Comparison of ENCODE assay signal across 1 cellular context in genomic region chr2:168976034-168976654, GRCh38.
TF ChIP-seq lines count a peak whose summit lies in the region.

No MANE protein-coding gene starts in this region.

TF ChIP-seq in K562, 482 proteins besides CTCF, POLR2A, EP300 and RAD21 (continued from another document and continues in another):
- TF ChIP-seq IRF1 (CRISPR knock-in tag; IDR thresholded peaks at IDR 0.05; ENCODE audit: borderline replicate concordance) (peak; percentile 93), ZNF561 (CRISPR knock-in tag; conservative IDR thresholded peaks at IDR 0.05) (no peak), ZNF436 (CRISPR knock-in tag; IDR thresholded peaks at IDR 0.05) (no peak), BRD9 (IDR thresholded peaks at IDR 0.05; ENCODE audit: low read depth, partially characterized antibody) (peak; percentile 89), ZNF263 (CRISPR knock-in tag; IDR thresholded peaks at IDR 0.05; ENCODE audit: borderline replicate concordance) (peak; percentile 71; the same call in 1 of the 2 replicates), SMARCC2 (IDR thresholded peaks at IDR 0.05; ENCODE audit: low read depth) (peak; percentile 99), SP2 (IDR thresholded peaks at IDR 0.05; ENCODE audit: extremely low read depth, low read depth, low read length, poor library complexity, severe bottlenecking) (no peak), RCOR1 (IDR thresholded peaks at IDR 0.05; ENCODE audit: borderline replicate concordance in 1 of 2, low read depth in 2 of 2, low read length in 2 of 2) (peak; percentile 96 to 99), TAF1 (IDR thresholded peaks at IDR 0.05; ENCODE audit: control insufficient read depth, extremely low read depth, insufficient read depth, low read length, severe bottlenecking) (no peak), NR4A1 (CRISPR knock-in tag; IDR thresholded peaks at IDR 0.05) (no peak), NR4A1 (tag; IDR thresholded peaks at IDR 0.05) (peak; percentile 80), GTF2F1 (IDR thresholded peaks at IDR 0.05; ENCODE audit: low read depth, low read length) (no peak), ETV6 (IDR thresholded peaks at IDR 0.05; ENCODE audit: borderline replicate concordance in 1 of 2, low read depth in 2 of 2, low read length in 1 of 2) (peak in 1 of 2 experiments; percentile 46; a peak in 1 of 4 replicates), ETV6 (CRISPR knock-in tag; IDR thresholded peaks at IDR 0.05; ENCODE audit: borderline replicate concordance) (peak; percentile 52; the same call in 1 of the 2 replicates), MAFG (tag; conservative IDR thresholded peaks at IDR 0.05) (peak; percentile 95), RNF219 (CRISPR knock-in tag; IDR thresholded peaks at IDR 0.05) (no peak), FOXM1 (IDR thresholded peaks at IDR 0.05; ENCODE audit: low read depth) (peak; percentile 98), FOXM1 (CRISPR knock-in tag; IDR thresholded peaks at IDR 0.05; ENCODE audit: low read depth) (no peak), ZFP30 (CRISPR knock-in tag; IDR thresholded peaks at IDR 0.05; ENCODE audit: borderline replicate concordance) (no peak), GTF2A2 (tag; IDR thresholded peaks at IDR 0.05) (no peak), ETV1 (tag; conservative IDR thresholded peaks at IDR 0.05; ENCODE audit: low read depth) (no peak), DLX4 (CRISPR knock-in tag; IDR thresholded peaks at IDR 0.05) (no peak), ZC3H11A (IDR thresholded peaks at IDR 0.05; ENCODE audit: low read depth, low read length) (no peak), MCM7 (IDR thresholded peaks at IDR 0.05) (0 out of 4 replicates have a peak, but pooled peaks of 1 of the 2 experiments have one; percentile 74), ZBTB34 (CRISPR knock-in tag; IDR thresholded peaks at IDR 0.05) (no peak), HLTF (IDR thresholded peaks at IDR 0.05) (peak; percentile 97), DEAF1 (CRISPR knock-in tag; IDR thresholded peaks at IDR 0.05) (no peak), ZFP91 (CRISPR knock-in tag; IDR thresholded peaks at IDR 0.05) (no peak), RBM34 (IDR thresholded peaks at IDR 0.05; ENCODE audit: borderline replicate concordance, insufficient read depth, low read length) (no peak), PHB2 (IDR thresholded peaks at IDR 0.05; ENCODE audit: low read depth) (peak; percentile 97), ZSCAN29 (IDR thresholded peaks at IDR 0.05) (no peak), BRCA1 (IDR thresholded peaks at IDR 0.05) (no peak), BRCA1 (CRISPR knock-in tag; IDR thresholded peaks at IDR 0.05) (no peak), BHLHE40 (IDR thresholded peaks at IDR 0.05; ENCODE audit: low read length) (peak; percentile 82), HDAC8 (tag; IDR thresholded peaks at IDR 0.05) (no peak), RFX7 (CRISPR knock-in tag; IDR thresholded peaks at IDR 0.05) (no peak), TCFL5 (CRISPR knock-in tag; conservative IDR thresholded peaks at IDR 0.05) (no peak), KLF16 (IDR thresholded peaks at IDR 0.05) (peak; percentile 95), ZNF212 (CRISPR knock-in tag; IDR thresholded peaks at IDR 0.05) (no peak), FOXP4 (CRISPR knock-in tag; IDR thresholded peaks at IDR 0.05; ENCODE audit: borderline replicate concordance) (peak; percentile 80; the same call in 1 of the 2 replicates), GMEB1 (CRISPR knock-in tag; IDR thresholded peaks at IDR 0.05) (no peak), ZKSCAN1 (IDR thresholded peaks at IDR 0.05; ENCODE audit: low read depth, low read length) (peak; percentile 37; the same call in 1 of the 2 replicates), ZNF232 (CRISPR knock-in tag; IDR thresholded peaks at IDR 0.05) (peak; percentile 89), NR2C1 (IDR thresholded peaks at IDR 0.05) (peak; percentile 59; the same call in 1 of the 2 replicates), NR2C1 (tag; IDR thresholded peaks at IDR 0.05) (peak; percentile 81), MECOM (CRISPR knock-in tag; IDR thresholded peaks at IDR 0.05) (peak; percentile 99), ZC3H8 (IDR thresholded peaks at IDR 0.05) (no peak), PPARD (CRISPR knock-in tag; IDR thresholded peaks at IDR 0.05) (no peak), ZNF395 (CRISPR knock-in tag; IDR thresholded peaks at IDR 0.05) (no peak), MIER1 (IDR thresholded peaks at IDR 0.05; ENCODE audit: low read depth) (peak; percentile 44; the same call in 1 of the 2 replicates), HNRNPLL (IDR thresholded peaks at IDR 0.05; ENCODE audit: low read depth, low read length, poor library complexity, severe bottlenecking) (no peak), CBFA2T3 (IDR thresholded peaks at IDR 0.05) (peak; percentile 100)
- TF ChIP-seq, protein P1, sequence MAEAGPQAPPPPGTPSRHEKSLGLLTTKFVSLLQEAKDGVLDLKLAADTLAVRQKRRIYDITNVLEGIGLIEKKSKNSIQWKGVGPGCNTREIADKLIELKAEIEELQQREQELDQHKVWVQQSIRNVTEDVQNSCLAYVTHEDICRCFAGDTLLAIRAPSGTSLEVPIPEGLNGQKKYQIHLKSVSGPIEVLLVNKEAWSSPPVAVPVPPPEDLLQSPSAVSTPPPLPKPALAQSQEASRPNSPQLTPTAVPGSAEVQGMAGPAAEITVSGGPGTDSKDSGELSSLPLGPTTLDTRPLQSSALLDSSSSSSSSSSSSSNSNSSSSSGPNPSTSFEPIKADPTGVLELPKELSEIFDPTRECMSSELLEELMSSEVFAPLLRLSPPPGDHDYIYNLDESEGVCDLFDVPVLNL (CRISPR knock-in tag; IDR thresholded peaks at IDR 0.05; ENCODE audit: low read depth), result no peak
- TF ChIP-seq, protein P2, sequence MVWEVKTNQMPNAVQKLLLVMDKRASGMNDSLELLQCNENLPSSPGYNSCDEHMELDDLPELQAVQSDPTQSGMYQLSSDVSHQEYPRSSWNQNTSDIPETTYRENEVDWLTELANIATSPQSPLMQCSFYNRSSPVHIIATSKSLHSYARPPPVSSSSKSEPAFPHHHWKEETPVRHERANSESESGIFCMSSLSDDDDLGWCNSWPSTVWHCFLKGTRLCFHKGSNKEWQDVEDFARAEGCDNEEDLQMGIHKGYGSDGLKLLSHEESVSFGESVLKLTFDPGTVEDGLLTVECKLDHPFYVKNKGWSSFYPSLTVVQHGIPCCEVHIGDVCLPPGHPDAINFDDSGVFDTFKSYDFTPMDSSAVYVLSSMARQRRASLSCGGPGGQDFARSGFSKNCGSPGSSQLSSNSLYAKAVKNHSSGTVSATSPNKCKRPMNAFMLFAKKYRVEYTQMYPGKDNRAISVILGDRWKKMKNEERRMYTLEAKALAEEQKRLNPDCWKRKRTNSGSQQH (CRISPR knock-in tag; IDR thresholded peaks at IDR 0.05), result no peak
